In the genomic region with DNA sequence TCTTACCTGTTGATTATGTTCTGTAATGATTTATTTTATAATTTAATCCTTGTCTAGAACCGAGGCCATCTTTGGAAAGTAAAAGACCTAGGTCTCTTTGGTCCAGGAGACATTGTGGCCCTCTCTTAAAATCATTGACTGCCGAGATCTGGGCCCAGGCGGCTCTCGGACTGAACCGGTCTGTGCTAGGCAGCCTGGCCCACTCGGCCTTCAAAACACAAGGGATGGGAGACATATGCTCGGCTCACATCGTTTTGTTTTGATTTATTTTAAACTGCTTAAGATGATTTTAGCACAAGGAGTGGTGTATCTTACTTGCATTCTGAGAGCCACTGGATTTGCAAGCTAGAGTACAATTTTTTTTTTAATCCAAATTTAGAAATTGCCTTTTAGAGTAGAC, we compare ENCODE assay signal across 8 cellular contexts.
DNase-seq lines count a peak whose midpoint lies in the region; ATAC-seq and TF ChIP-seq lines count a peak whose summit lies in the region.

No MANE protein-coding gene starts in this region.

- peaks cover 16 to 23% of the 10 kb centered on the region in 2 donors for H3K4me1 ChIP-seq in breast epithelium
- H3K4me1 ChIP-seq in mucosa of rectum (ENCODE audit: control insufficient read depth in 2 of 2, insufficient read depth in 2 of 2, low read length in 2 of 2): peaks cover 40 to 42% of the 10 kb centered on the region in 2 donors

- TF ChIP-seq POLR2A in breast epithelium (IDR thresholded peaks at IDR 0.05): no peak

- TF ChIP-seq CTCF in breast epithelium (IDR thresholded peaks at IDR 0.05) (no peak), glutamatergic neuron (IDR thresholded peaks at IDR 0.05; ENCODE audit: partially characterized antibody, unreplicated experiment) (no peak)

- no peak overlapping the region for H3K27ac Mint-ChIP-seq in glutamatergic neuron (ENCODE audit: unreplicated experiment)

- H3K9me3 ChIP-seq in breast epithelium (no peaks in the 10 kb centered on the region), mucosa of rectum (ENCODE audit: control insufficient read depth in 2 of 2, low read length in 2 of 2) (no peaks in the 10 kb centered on the region)

- peak overlapping the region; percentile 57 to 73 for H3K9ac ChIP-seq in mucosa of rectum (ENCODE audit: low read depth in 1 of 2, low read length in 2 of 2)

- H3K27me3 ChIP-seq in breast epithelium: no peaks in the 10 kb centered on the region
- H3K27me3 ChIP-seq in mucosa of rectum (ENCODE audit: control insufficient read depth in 2 of 2, insufficient read depth in 2 of 2, low read length in 2 of 2): no peaks in the 10 kb centered on the region

- H3K4me3 Mint-ChIP-seq in glutamatergic neuron (ENCODE audit: unreplicated experiment): no peak overlapping the region

- H3K4me1 Mint-ChIP-seq in glutamatergic neuron (ENCODE audit: low read depth, unreplicated experiment): no peaks in the 10 kb centered on the region

- no peak for ATAC-seq in Right ventricle myocardium superior (ENCODE audit: poor library complexity)
- ATAC-seq in Right ventricle myocardium inferior: no peak
- ATAC-seq in HG03196 (IDR thresholded peaks at IDR 0.05; ENCODE audit: unreplicated experiment): no peak
- ATAC-seq in HG03439 (IDR thresholded peaks at IDR 0.05; ENCODE audit: unreplicated experiment): no peak

- H3K27ac ChIP-seq in breast epithelium (peak overlapping the region; percentile 99 to 100), mucosa of rectum (ENCODE audit: low read depth in 2 of 2, low read length in 2 of 2) (peak overlapping the region; percentile 95 to 98)

- peaks cover 1% of the 10 kb centered on the region for H3K27me3 Mint-ChIP-seq in glutamatergic neuron (ENCODE audit: unreplicated experiment)

- H3K4me3 ChIP-seq in breast epithelium (peak overlapping the region; percentile 12 to 92 (median 76)), mucosa of rectum (ENCODE audit: low read length in 2 of 2) (peak overlapping the region in 1 of 2 donors; percentile 29)

- DNase-seq in Right ventricle myocardium superior: peak; percentile 41
- DNase-seq in Right ventricle myocardium inferior (ENCODE audit: missing footprints): no peak
- peak; percentile 40 to 48 for DNase-seq in breast epithelium (ENCODE audit: low spot score in 2 of 2)
- no peak for DNase-seq in DMS153 treated with DMSO at 0.1 percent for 48 hours (lab: John Stamatoyannopoulos, UW; ENCODE audit: unreplicated experiment)
- DNase-seq in glutamatergic neuron: no peak

- intact Hi-C loops in Right ventricle myocardium superior (cut with DNase I) (no loop called here), Right ventricle myocardium inferior (cut with DNase I) (loop anchor here (1.0 kb wide), 1 partner anchor 10 kb away; no protein-coding TSS in a partner anchor), breast epithelium (cut with DNase I; ENCODE audit: low total_unique reads) (no loop called here)

- H3K36me3 Mint-ChIP-seq in glutamatergic neuron (ENCODE audit: unreplicated experiment): peaks cover 2% of the 10 kb centered on the region

- H3K9me3 Mint-ChIP-seq in glutamatergic neuron (ENCODE audit: unreplicated experiment): peaks cover under 1% of the 10 kb centered on the region

- H3K36me3 ChIP-seq in breast epithelium (no peaks in the 10 kb centered on the region), mucosa of rectum (ENCODE audit: control insufficient read depth in 2 of 2, insufficient read depth in 2 of 2, low read length in 2 of 2) (peaks cover 0 to 5% of the 10 kb centered on the region in 2 donors)

Comparison
In these comparisons a context has a peak if more than half of its experiments do, and no peak if none do; other contexts are left out.
1. DNase-seq: peak in Right ventricle myocardium superior (single experiment) and breast epithelium (2 of 2); none in Right ventricle myocardium inferior (single experiment), DMS153 treated with DMSO at 0.1 percent for 48 hours (single experiment) and glutamatergic neuron (single experiment).